In the genomic region with DNA sequence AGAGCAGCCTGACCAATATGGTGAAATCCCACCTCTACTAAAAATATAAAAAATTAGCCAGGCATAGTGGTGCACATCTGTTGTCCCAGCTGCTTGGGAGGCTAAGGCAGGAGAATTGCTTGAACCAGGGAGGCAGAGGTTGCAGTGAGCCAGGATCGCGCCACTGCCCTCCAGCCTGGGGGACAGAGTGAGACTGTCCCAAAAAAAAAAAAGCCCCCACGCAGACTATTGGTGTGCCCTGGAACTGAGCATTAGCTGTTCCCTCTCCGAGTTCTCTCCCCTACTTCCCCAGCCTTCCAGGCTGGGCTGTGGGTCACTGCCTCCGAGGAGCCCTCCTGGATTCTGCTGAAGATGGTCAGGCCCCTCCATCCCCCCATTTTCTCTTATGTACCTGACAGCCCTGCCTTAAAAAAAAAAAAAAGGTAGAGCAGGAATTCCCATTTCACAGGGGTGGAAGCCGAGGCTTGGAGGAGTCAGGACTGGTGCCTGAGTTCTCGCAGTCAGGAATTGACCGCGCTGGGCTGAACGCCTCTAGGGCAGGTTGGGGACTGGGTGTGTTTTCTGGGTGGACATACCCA, we compare ENCODE assay signal across 11 cellular contexts. TPM values are rescaled to one million over a fixed set of nuclear protein-coding genes. Genes with fewer than 3 reads are reported as not detected.
A peak's percentile ranks its signal among the peaks of the same experiment; 100 is the strongest.
DNase-seq lines count a peak whose midpoint lies in the region; ATAC-seq and TF ChIP-seq lines count a peak whose summit lies in the region.
"Had no signal": no experiment of that assay in that cellular context is flagged by ENCODE, and none has a peak within 500 bp of the region (broad histone marks: within the 10 kb centered on the region; RNA-seq: fewer than 3 reads in every experiment).

No MANE protein-coding gene starts in this region.

- H3K9me3 Mint-ChIP-seq in osteocyte (ENCODE audit: unreplicated experiment) = no peaks in the 10 kb centered on the region
- H3K9me3 Mint-ChIP-seq: H9 had no signal

- peaks cover 45% of the 10 kb centered on the region for H3K4me1 Mint-ChIP-seq in osteocyte (ENCODE audit: unreplicated experiment)

- H3K27me3 Mint-ChIP-seq in osteocyte (ENCODE audit: unreplicated experiment) = no peaks in the 10 kb centered on the region

- H3K27ac Mint-ChIP-seq in osteocyte (ENCODE audit: unreplicated experiment) = peak overlapping the region; percentile 41
- H3K27ac Mint-ChIP-seq: H9 had no signal

- CTCF ChIA-PET in HEK293 (lab: Yijun Ruan, JAX) = no interaction called here

- H3K9me3 ChIP-seq in HEK293 (ENCODE audit: control insufficient read depth, insufficient read depth, low read depth, low read length) = no peaks in the 10 kb centered on the region
- H3K9me3 ChIP-seq: gastroesophageal sphincter, mucosa of descending colon had no signal

- no peak overlapping the region for H3K4me3 ChIP-seq in HEK293 (ENCODE audit: low read depth, low read length)
- H3K4me3 ChIP-seq: gastroesophageal sphincter, mucosa of descending colon had no signal

- DNase-seq in osteocyte (ENCODE audit: extremely low spot score, unreplicated experiment) (no peak), cerebellum (ENCODE audit: low spot score) (no peak), mucosa of gallbladder (ENCODE audit: low spot score) (no peak)
- DNase-seq: activated CD4-positive, CD25-positive, alpha-beta regulatory T cell treated with anti-CD3 and anti-CD28 coated beads, Interleukin-2, amount 50 U/mL, for 72 hours; H9; NCI-H1417 had no signal

- peaks cover 12% of the 10 kb centered on the region for H3K4me1 ChIP-seq in HEK293 (ENCODE audit: control insufficient read depth, insufficient read depth, low read length)

- TF ChIP-seq CTCF in HEK293 (tag by site-specific recombination; IDR thresholded peaks at IDR 0.05) (no peak), osteocyte (IDR thresholded peaks at IDR 0.05) (no peak)

- H3K4me3 Mint-ChIP-seq in osteocyte (ENCODE audit: unreplicated experiment) = peak overlapping the region; percentile 35

- ATAC-seq in GM21360 (IDR thresholded peaks at IDR 0.05; ENCODE audit: unreplicated experiment) = no peak
- ATAC-seq: gastroesophageal sphincter had no signal

- H3K27ac ChIP-seq in HEK293 (ENCODE audit: extremely low read depth, low read depth, low read length) (0 out of 2 replicates have a peak overlapping the region, but pooled peaks have one; percentile 3), angular gyrus (ENCODE audit: low read depth, low read length) (peak overlapping the region; percentile 92)
- H3K27ac ChIP-seq: gastroesophageal sphincter had no signal

- peaks cover 0 to 25% of the 10 kb centered on the region in 2 experiments; a peak in 2 of 3 replicates for H3K36me3 ChIP-seq in HEK293 (ENCODE audit: control insufficient read depth in 2 of 2, insufficient read depth in 1 of 2, low read length in 2 of 2)

- H3K36me3 Mint-ChIP-seq in osteocyte (ENCODE audit: unreplicated experiment) = no peaks in the 10 kb centered on the region

- POLR2A ChIA-PET in HEK293 (lab: Yijun Ruan, JAX) = interaction anchor here (1.0 to 1.1 kb wide), 2 partner anchors 10 to 314 kb away, joined by 3 to 4 read pairs; no protein-coding TSS in a partner anchor

TF ChIP-seq in HEK293, 187 proteins besides CTCF, POLR2A, EP300 and RAD21:
- TF ChIP-seq, protein P1, sequence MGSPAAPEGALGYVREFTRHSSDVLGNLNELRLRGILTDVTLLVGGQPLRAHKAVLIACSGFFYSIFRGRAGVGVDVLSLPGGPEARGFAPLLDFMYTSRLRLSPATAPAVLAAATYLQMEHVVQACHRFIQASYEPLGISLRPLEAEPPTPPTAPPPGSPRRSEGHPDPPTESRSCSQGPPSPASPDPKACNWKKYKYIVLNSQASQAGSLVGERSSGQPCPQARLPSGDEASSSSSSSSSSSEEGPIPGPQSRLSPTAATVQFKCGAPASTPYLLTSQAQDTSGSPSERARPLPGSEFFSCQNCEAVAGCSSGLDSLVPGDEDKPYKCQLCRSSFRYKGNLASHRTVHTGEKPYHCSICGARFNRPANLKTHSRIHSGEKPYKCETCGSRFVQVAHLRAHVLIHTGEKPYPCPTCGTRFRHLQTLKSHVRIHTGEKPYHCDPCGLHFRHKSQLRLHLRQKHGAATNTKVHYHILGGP (tag by site-specific recombination; IDR thresholded peaks at IDR 0.05) = no peak
- no peak for TF ChIP-seq ZNF133 (tag by site-specific recombination; IDR thresholded peaks at IDR 0.05)
- TF ChIP-seq, protein P2, sequence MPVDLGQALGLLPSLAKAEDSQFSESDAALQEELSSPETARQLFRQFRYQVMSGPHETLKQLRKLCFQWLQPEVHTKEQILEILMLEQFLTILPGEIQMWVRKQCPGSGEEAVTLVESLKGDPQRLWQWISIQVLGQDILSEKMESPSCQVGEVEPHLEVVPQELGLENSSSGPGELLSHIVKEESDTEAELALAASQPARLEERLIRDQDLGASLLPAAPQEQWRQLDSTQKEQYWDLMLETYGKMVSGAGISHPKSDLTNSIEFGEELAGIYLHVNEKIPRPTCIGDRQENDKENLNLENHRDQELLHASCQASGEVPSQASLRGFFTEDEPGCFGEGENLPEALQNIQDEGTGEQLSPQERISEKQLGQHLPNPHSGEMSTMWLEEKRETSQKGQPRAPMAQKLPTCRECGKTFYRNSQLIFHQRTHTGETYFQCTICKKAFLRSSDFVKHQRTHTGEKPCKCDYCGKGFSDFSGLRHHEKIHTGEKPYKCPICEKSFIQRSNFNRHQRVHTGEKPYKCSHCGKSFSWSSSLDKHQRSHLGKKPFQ (tag by site-specific recombination; IDR thresholded peaks at IDR 0.05) = 0 out of 2 replicates have a peak, but pooled peaks have one; percentile 3
- TF ChIP-seq ZNF404 (tag by site-specific recombination; IDR thresholded peaks at IDR 0.05) = no peak
- peak; percentile 91 for TF ChIP-seq ZNF341 (tag by site-specific recombination; IDR thresholded peaks at IDR 0.05; ENCODE audit: low read depth)
- TF ChIP-seq ZBTB49 (tag by site-specific recombination; IDR thresholded peaks at IDR 0.05; ENCODE audit: low read depth) = no peak
- no peak for TF ChIP-seq BCL11A (tag by site-specific recombination; IDR thresholded peaks at IDR 0.05; ENCODE audit: low read depth)
- peak; percentile 92 for TF ChIP-seq PRDM10 (tag by site-specific recombination; IDR thresholded peaks at IDR 0.05)
TF ChIP-seq in HEK293: peak in this region for 3.

RNA-seq across cellular contexts. Expression of gene ADAT3, which starts 1.9 kb away (rescaled TPM):
- total RNA-seq in osteocyte (6.8 and 7.4 TPM in 2 replicates), cerebellum (4.0 TPM), mucosa of gallbladder (10.6 TPM)

RNA-seq across cellular contexts. Expression of gene SCAMP4, which starts 1.9 kb away (rescaled TPM):
- total RNA-seq in osteocyte = 75.8 and 79.4 TPM in 2 replicates
- 19.6 TPM for total RNA-seq in cerebellum
- 89.3 TPM for total RNA-seq in mucosa of gallbladder

RNA-seq across cellular contexts. Expression of gene ABHD17A, which starts 21.8 kb away (rescaled TPM):
- total RNA-seq in osteocyte (63.4 and 64.0 TPM in 2 replicates), cerebellum (37.5 TPM), mucosa of gallbladder (85.2 TPM)

RNA-seq across cellular contexts. Expression of gene CSNK1G2, which starts 33.9 kb away (rescaled TPM):
- 71.6 and 72.2 TPM in 2 replicates for total RNA-seq in osteocyte
- 40.3 TPM for total RNA-seq in cerebellum
- 77.5 TPM for total RNA-seq in mucosa of gallbladder

RNA-seq across cellular contexts. Expression of gene KLF16, which starts 43.7 kb away (rescaled TPM):
- total RNA-seq in osteocyte (25.1 and 26.3 TPM in 2 replicates), cerebellum (2.0 TPM), mucosa of gallbladder (23.2 TPM)
